Comparison of ENCODE assay signal across 16 cellular contexts in genomic region chr11:33706546-33706945, GRCh38. TPM values are rescaled to one million over a fixed set of nuclear protein-coding genes. Genes with fewer than 3 reads are reported as not detected.
DNase-seq lines count a peak whose midpoint lies in the region; ATAC-seq and TF ChIP-seq lines count a peak whose summit lies in the region.
"Had no signal": no experiment of that assay in that cellular context is flagged by ENCODE, and none has a peak within 500 bp of the region (broad histone marks: within the 10 kb centered on the region; RNA-seq: fewer than 3 reads in every experiment).

No MANE protein-coding gene starts in this region.

- peaks cover 7% of the 10 kb centered on the region for H3K4me1 Mint-ChIP-seq in activated T-cell treated with anti-CD3 and anti-CD28 coated beads, Interleukin-2, amount 50 U/mL, for 4 hours (ENCODE audit: low read depth)
- peaks cover 6% of the 10 kb centered on the region for H3K4me1 Mint-ChIP-seq in activated T-cell treated with anti-CD3 and anti-CD28 coated beads, Interleukin-2, amount 50 U/mL, for 24 hours (ENCODE audit: low read depth)
- H3K4me1 Mint-ChIP-seq in stimulated activated effector memory CD8-positive, alpha-beta T cell treated with anti-CD3 and anti-CD28 coated beads, Interleukin-12 subunit alpha, Interleukin-12 subunit beta, amount 100 ng/mL, for 72 hours: peaks cover 1% of the 10 kb centered on the region

- H3K27ac ChIP-seq in hepatocyte: peak overlapping the region; percentile 24
- H3K27ac ChIP-seq in skeletal muscle tissue (ENCODE audit: low read depth, low read length): peak overlapping the region; percentile 72
- H3K27ac ChIP-seq: KMS-11 had no signal

- H3K9me3 Mint-ChIP-seq in activated T-cell treated with anti-CD3 and anti-CD28 coated beads, Interleukin-2, amount 50 U/mL, for 4 hours: no peaks in the 10 kb centered on the region
- no peaks in the 10 kb centered on the region for H3K9me3 Mint-ChIP-seq in activated T-cell treated with anti-CD3 and anti-CD28 coated beads, Interleukin-2, amount 50 U/mL, for 24 hours
- no peaks in the 10 kb centered on the region for H3K9me3 Mint-ChIP-seq in stimulated activated effector memory CD8-positive, alpha-beta T cell treated with anti-CD3 and anti-CD28 coated beads, Interleukin-12 subunit alpha, Interleukin-12 subunit beta, amount 100 ng/mL, for 72 hours
- H3K9me3 Mint-ChIP-seq: CD8-positive, alpha-beta T cell had no signal

- peaks cover 6% of the 10 kb centered on the region for H3K79me2 ChIP-seq in hepatocyte

- H3K9ac ChIP-seq in skeletal muscle tissue (ENCODE audit: low read depth in 1 of 3, low read length in 3 of 3): peak overlapping the region in 1 of 3 donors; percentile 9
- H3K9ac ChIP-seq: KMS-11 had no signal

- 63% methylated on average over 2 of the region's 2 CpGs for WGBS in hepatocyte (ENCODE audit: low lambda C conversion rate, missing lambda C conversion rate)

- no peak for ATAC-seq in activated T-cell treated with anti-CD3 and anti-CD28 coated beads, Interleukin-2, amount 50 U/mL, for 4 hours
- no peak for ATAC-seq in stimulated activated effector memory CD8-positive, alpha-beta T cell treated with anti-CD3 and anti-CD28 coated beads, Interleukin-12 subunit alpha, Interleukin-12 subunit beta, amount 100 ng/mL, for 72 hours
- ATAC-seq: CD8-positive, alpha-beta T cell had no signal

- H3K4me3 Mint-ChIP-seq in activated T-cell treated with anti-CD3 and anti-CD28 coated beads, Interleukin-2, amount 50 U/mL, for 4 hours: peak overlapping the region; percentile 13
- H3K4me3 Mint-ChIP-seq in activated T-cell treated with anti-CD3 and anti-CD28 coated beads, Interleukin-2, amount 50 U/mL, for 24 hours: no peak overlapping the region
- no peak overlapping the region for H3K4me3 Mint-ChIP-seq in stimulated activated effector memory CD8-positive, alpha-beta T cell treated with anti-CD3 and anti-CD28 coated beads, Interleukin-12 subunit alpha, Interleukin-12 subunit beta, amount 100 ng/mL, for 72 hours
- H3K4me3 Mint-ChIP-seq: CD8-positive, alpha-beta T cell had no signal

- H3K4me3 ChIP-seq in hepatocyte (no peak overlapping the region), skeletal muscle tissue (ENCODE audit: low read length in 3 of 3) (no peak overlapping the region)

- no peak overlapping the region for H2AFZ ChIP-seq in hepatocyte

- H3K4me2 ChIP-seq in hepatocyte: no peak overlapping the region
- H3K4me2 ChIP-seq: KMS-11 had no signal

- H3K36me3 ChIP-seq in hepatocyte (replicated peaks; ENCODE audit: insufficient read depth, low read depth): no peaks in the 10 kb centered on the region
- H3K36me3 ChIP-seq in skeletal muscle tissue (ENCODE audit: control insufficient read depth in 3 of 3, insufficient read depth in 3 of 3, low read length in 3 of 3): peaks cover 12 to 32% (median 22%) of the 10 kb centered on the region in 3 donors

- no peaks in the 10 kb centered on the region for H4K20me1 ChIP-seq in hepatocyte (ENCODE audit: insufficient read depth, poor library complexity, severe bottlenecking)

- H3K9me2 ChIP-seq in hepatocyte (replicated peaks; ENCODE audit: insufficient read depth): no peaks in the 10 kb centered on the region

- no peaks in the 10 kb centered on the region for H3K27me3 ChIP-seq in hepatocyte
- H3K27me3 ChIP-seq in skeletal muscle tissue (ENCODE audit: control insufficient read depth in 3 of 3, insufficient read depth in 3 of 3, low read length in 3 of 3): no peaks in the 10 kb centered on the region

- no peak for TF ChIP-seq CTCF in hepatocyte (IDR thresholded peaks at IDR 0.05; ENCODE audit: poor library complexity)

- no peak overlapping the region for H3K27ac Mint-ChIP-seq in activated T-cell treated with anti-CD3 and anti-CD28 coated beads, Interleukin-2, amount 50 U/mL, for 24 hours
- H3K27ac Mint-ChIP-seq in stimulated activated effector memory CD8-positive, alpha-beta T cell treated with anti-CD3 and anti-CD28 coated beads, Interleukin-12 subunit alpha, Interleukin-12 subunit beta, amount 100 ng/mL, for 72 hours: no peak overlapping the region
- H3K27ac Mint-ChIP-seq: CD8-positive, alpha-beta T cell had no signal

- H3K4me1 ChIP-seq in hepatocyte (ENCODE audit: insufficient read depth) (peaks cover 20% of the 10 kb centered on the region), skeletal muscle tissue (ENCODE audit: control insufficient read depth in 3 of 3, insufficient read depth in 3 of 3, low read length in 3 of 3) (peaks cover 65 to 78% (median 70%) of the 10 kb centered on the region in 3 donors)

- H3K9me3 ChIP-seq in hepatocyte (ENCODE audit: low read depth): no peaks in the 10 kb centered on the region
- no peaks in the 10 kb centered on the region for H3K9me3 ChIP-seq in skeletal muscle tissue (ENCODE audit: control insufficient read depth in 3 of 3, low read length in 3 of 3)

- peaks cover 9% of the 10 kb centered on the region for H3K36me3 Mint-ChIP-seq in activated T-cell treated with anti-CD3 and anti-CD28 coated beads, Interleukin-2, amount 50 U/mL, for 4 hours (ENCODE audit: insufficient read depth)
- H3K36me3 Mint-ChIP-seq in activated T-cell treated with anti-CD3 and anti-CD28 coated beads, Interleukin-2, amount 50 U/mL, for 24 hours (ENCODE audit: low read depth): peaks cover 24% of the 10 kb centered on the region
- H3K36me3 Mint-ChIP-seq in stimulated activated effector memory CD8-positive, alpha-beta T cell treated with anti-CD3 and anti-CD28 coated beads, Interleukin-12 subunit alpha, Interleukin-12 subunit beta, amount 100 ng/mL, for 72 hours: no peaks in the 10 kb centered on the region

- DNase-seq in activated T-cell treated with anti-CD3 and anti-CD28 coated beads, Interleukin-2, amount 50 U/mL, for 4 hours: no peak
- no peak for DNase-seq in activated T-cell treated with anti-CD3 and anti-CD28 coated beads, Interleukin-2, amount 50 U/mL, for 24 hours
- peak; percentile 82 for DNase-seq in amniotic epithelial cell (ENCODE audit: low read depth)
- no peak for DNase-seq in hepatocyte (ENCODE audit: low spot score)
- DNase-seq in stimulated activated effector memory CD8-positive, alpha-beta T cell treated with anti-CD3 and anti-CD28 coated beads, Interleukin-12 subunit alpha, Interleukin-12 subunit beta, amount 100 ng/mL, for 72 hours (ENCODE audit: low spot score in 2 of 2): no peak
- no peak for DNase-seq in medulla oblongata (ENCODE audit: extremely low spot score)
- DNase-seq in UCSD-AML1 (lab: John Stamatoyannopoulos, UW; ENCODE audit: unreplicated experiment): no peak
- DNase-seq: ACHN; activated T-cell treated with anti-CD3 and anti-CD28 coated beads for 4 hours; CD8-positive, alpha-beta T cell; NCI-H1436; NCI-H510A treated with DMSO at 0.1 percent for 48 hours had no signal

- no peaks in the 10 kb centered on the region for H3K27me3 Mint-ChIP-seq in activated T-cell treated with anti-CD3 and anti-CD28 coated beads, Interleukin-2, amount 50 U/mL, for 4 hours (ENCODE audit: low read depth)
- no peaks in the 10 kb centered on the region for H3K27me3 Mint-ChIP-seq in activated T-cell treated with anti-CD3 and anti-CD28 coated beads, Interleukin-2, amount 50 U/mL, for 24 hours

RNA-seq across cellular contexts. Expression of gene C11orf91, which starts 5.9 kb away (rescaled TPM):
- total RNA-seq in activated T-cell treated with anti-CD3 and anti-CD28 coated beads, Interleukin-2, amount 50 U/mL, for 4 hours: not detected
- total RNA-seq in hepatocyte (not detected in 2 replicates), skeletal muscle tissue (not detected)
- polyA plus RNA-seq in hepatocyte: not detected in 2 replicates
- total RNA-seq: astrocyte, RPMI7951 had no signal

RNA-seq across cellular contexts. Expression of gene CD59, which starts 29.7 kb away (rescaled TPM):
- 10 to 100 TPM; 27.8 to 44.8 (median 30.0) TPM for total RNA-seq in activated T-cell treated with anti-CD3 and anti-CD28 coated beads, Interleukin-2, amount 50 U/mL, for 4 hours
- total RNA-seq in hepatocyte (298 and 316 TPM in 2 replicates), skeletal muscle tissue (64.7 TPM)
- polyA plus RNA-seq in hepatocyte: 337 and 346 TPM in 2 replicates
